Comparison of ENCODE assay signal across 9 cellular contexts in genomic region chr17:3796822-3797170, GRCh38. TPM values are rescaled to one million over a fixed set of nuclear protein-coding genes. Genes with fewer than 3 reads are reported as not detected.
A peak's percentile ranks its signal among the peaks of the same experiment; 100 is the strongest.
DNase-seq lines count a peak whose midpoint lies in the region; ATAC-seq and TF ChIP-seq lines count a peak whose summit lies in the region.
"Had no signal": no experiment of that assay in that cellular context is flagged by ENCODE, and none has a peak within 500 bp of the region (broad histone marks: within the 10 kb centered on the region; RNA-seq: fewer than 3 reads in every experiment).

No MANE protein-coding gene starts in this region.

- H3K36me3 ChIP-seq in GM23338 (ENCODE audit: insufficient read depth) (no peaks in the 10 kb centered on the region), spleen (no peaks in the 10 kb centered on the region)

- WGBS in spleen, 5 donors, result 63 to 70% (median 66%) methylated on average over 9 of the region's 9 CpGs

- intact Hi-C loops in spleen (cut with DNase I; ENCODE audit: low total_unique reads), result no loop called here

- ATAC-seq in activated T-cell treated with anti-CD3 and anti-CD28 coated beads, Interleukin-2, amount 50 U/mL, for 72 hours (replicated peaks in 1 of 2), result peak; percentile 16 to 39
- no peak for ATAC-seq in GM23338
- peak; percentile 23 to 37 (median 28) for ATAC-seq in T-cell (replicated peaks in 1 of 4)
- ATAC-seq in stimulated activated memory B cell treated with anti-CD40 and anti-IgM and Interleukin-4, amounts not matched to agents 10 μg/mL and 1 μg/mL and 100 μg/mL, for 72 hours, result peak; percentile 66

- no peaks in the 10 kb centered on the region for H4K20me1 ChIP-seq in GM23338 (replicated peaks; ENCODE audit: insufficient read depth)

- in situ Hi-C loops in KBM-7 (cut with MboI; ENCODE audit: low pct_unique_long_range_greater_than_20kb, low sequenced_read_pairs), result no loop called here

- peaks cover 16% of the 10 kb centered on the region for H3K27me3 Mint-ChIP-seq in activated T-cell treated with anti-CD3 and anti-CD28 coated beads, Interleukin-2, amount 50 U/mL, for 72 hours (ENCODE audit: low read depth)
- H3K27me3 Mint-ChIP-seq in GM23338 (ENCODE audit: insufficient read depth, low read depth, poor library complexity), result peaks cover 8% of the 10 kb centered on the region
- H3K27me3 Mint-ChIP-seq in T-cell, result no peaks in the 10 kb centered on the region
- no peaks in the 10 kb centered on the region for H3K27me3 Mint-ChIP-seq in stimulated activated memory B cell treated with anti-CD40 and anti-IgM and Interleukin-4, amounts not matched to agents 10 μg/mL and 1 μg/mL and 100 μg/mL, for 72 hours

- H3K9me3 ChIP-seq in spleen, result no peaks in the 10 kb centered on the region

- POLR2A ChIA-PET in T-cell (lab: Charles Lee), result interaction anchor here (0.6 to 0.7 kb wide), 5 partner anchors 26 to 1394 kb away, joined by 4 to 9 read pairs (median 7); partner anchors contain the start of gene HASPIN (in 1 of the 2)

- no peak overlapping the region for H3K27ac Mint-ChIP-seq in activated T-cell treated with anti-CD3 and anti-CD28 coated beads, Interleukin-2, amount 50 U/mL, for 72 hours
- H3K27ac Mint-ChIP-seq in GM23338, result peak overlapping the region; percentile 28; the same call in 1 of the 2 replicates
- peak overlapping the region; percentile 65 to 79 for H3K27ac Mint-ChIP-seq in T-cell
- H3K27ac Mint-ChIP-seq in stimulated activated memory B cell treated with anti-CD40 and anti-IgM and Interleukin-4, amounts not matched to agents 10 μg/mL and 1 μg/mL and 100 μg/mL, for 72 hours, result peak overlapping the region; percentile 99

- CTCF ChIA-PET in T-cell (lab: Charles Lee), result interaction anchor here in 1 of 2 donors (0.6 to 1.6 kb wide), 5 partner anchors 32 to 161 kb away, joined by 3 to 10 read pairs (median 4); partner anchors contain the start of genes CTNS and SHPK

- no peak overlapping the region for H3K4me2 ChIP-seq in GM23338

- H3K4me1 Mint-ChIP-seq in activated T-cell treated with anti-CD3 and anti-CD28 coated beads, Interleukin-2, amount 50 U/mL, for 72 hours (ENCODE audit: low read depth), result peaks cover 59% of the 10 kb centered on the region
- H3K4me1 Mint-ChIP-seq in GM23338 (peaks cover 7% of the 10 kb centered on the region; the same call in 2 of the 3 replicates), T-cell (peaks cover 25 to 49% (median 35%) of the 10 kb centered on the region in 3 donors)
- H3K4me1 Mint-ChIP-seq in stimulated activated memory B cell treated with anti-CD40 and anti-IgM and Interleukin-4, amounts not matched to agents 10 μg/mL and 1 μg/mL and 100 μg/mL, for 72 hours, result peaks cover 69% of the 10 kb centered on the region

- no peaks in the 10 kb centered on the region for H3K4me1 ChIP-seq in GM23338 (ENCODE audit: insufficient read depth)
- H3K4me1 ChIP-seq in spleen, result peaks cover 4 to 62% (median 29%) of the 10 kb centered on the region in 6 donors

- no peak overlapping the region for H3K4me3 ChIP-seq in GM23338
- no peak overlapping the region for H3K4me3 ChIP-seq in spleen
- H3K4me3 ChIP-seq: lung had no signal

- no peaks in the 10 kb centered on the region for H3F3A ChIP-seq in GM23338 (replicated peaks; ENCODE audit: low read depth)

- H3K36me3 Mint-ChIP-seq in activated T-cell treated with anti-CD3 and anti-CD28 coated beads, Interleukin-2, amount 50 U/mL, for 72 hours (ENCODE audit: insufficient read depth in 2 of 2), result no peaks in the 10 kb centered on the region
- no peaks in the 10 kb centered on the region; the same call in 2 of the 3 replicates for H3K36me3 Mint-ChIP-seq in GM23338 (ENCODE audit: low read depth)
- no peaks in the 10 kb centered on the region for H3K36me3 Mint-ChIP-seq in T-cell
- peaks cover 11% of the 10 kb centered on the region for H3K36me3 Mint-ChIP-seq in stimulated activated memory B cell treated with anti-CD40 and anti-IgM and Interleukin-4, amounts not matched to agents 10 μg/mL and 1 μg/mL and 100 μg/mL, for 72 hours

- H3K27ac ChIP-seq in GM23338 (ENCODE audit: low read depth) (no peak overlapping the region), spleen (peak overlapping the region in 2 of 8 donors; percentile 33 to 39)

- no peaks in the 10 kb centered on the region for H3K9me2 ChIP-seq in GM23338 (ENCODE audit: insufficient read depth)

- H3K4me3 Mint-ChIP-seq in activated T-cell treated with anti-CD3 and anti-CD28 coated beads, Interleukin-2, amount 50 U/mL, for 72 hours, result peak overlapping the region; percentile 59 to 66
- H3K4me3 Mint-ChIP-seq in GM23338 (no peak overlapping the region), T-cell (peak overlapping the region; percentile 3 to 26 (median 17))
- H3K4me3 Mint-ChIP-seq in stimulated activated memory B cell treated with anti-CD40 and anti-IgM and Interleukin-4, amounts not matched to agents 10 μg/mL and 1 μg/mL and 100 μg/mL, for 72 hours, result peak overlapping the region; percentile 6

- no peak overlapping the region for H2AFZ ChIP-seq in GM23338

- TF ChIP-seq CTCF in GM23338 (conservative IDR thresholded peaks at IDR 0.05; ENCODE audit: low read depth in 2 of 2) (no peak), spleen (IDR thresholded peaks at IDR 0.05 in 8 of 11, conservative IDR thresholded peaks at IDR 0.05 in 3 of 11) (no peak)

- DNase-seq in activated T-cell treated with anti-CD3 and anti-CD28 coated beads, Interleukin-2, amount 50 U/mL, for 72 hours, result peak in 1 of 2 donors; percentile 18
- DNase-seq in activated T-cell treated with anti-CD3 and anti-CD28 coated beads, Interleukin-2, amount 50 U/mL, for 1 hour, result no peak
- DNase-seq in GM23338 (ENCODE audit: low spot score), result no peak
- DNase-seq in T-cell, result peak in 7 of 34 experiments; percentile 10 to 39 (median 12)
- no peak for DNase-seq in KBM-7
- no peak for DNase-seq in NCI-H1048 (lab: John Stamatoyannopoulos, UW)
- DNase-seq in spleen, result no peak

- no peak for TF ChIP-seq POLR2A in spleen (IDR thresholded peaks at IDR 0.05)

- H3K79me2 ChIP-seq in GM23338 (replicated peaks; ENCODE audit: insufficient read depth), result no peaks in the 10 kb centered on the region

- H3K9me3 Mint-ChIP-seq in activated T-cell treated with anti-CD3 and anti-CD28 coated beads, Interleukin-2, amount 50 U/mL, for 72 hours, result no peaks in the 10 kb centered on the region
- H3K9me3 Mint-ChIP-seq in GM23338 (no peaks in the 10 kb centered on the region), T-cell (no peaks in the 10 kb centered on the region)
- no peaks in the 10 kb centered on the region for H3K9me3 Mint-ChIP-seq in stimulated activated memory B cell treated with anti-CD40 and anti-IgM and Interleukin-4, amounts not matched to agents 10 μg/mL and 1 μg/mL and 100 μg/mL, for 72 hours

- H3K27me3 ChIP-seq in GM23338 (ENCODE audit: insufficient read depth) (no peaks in the 10 kb centered on the region), spleen (replicated peaks in 1 of 7) (no peaks in the 10 kb centered on the region)

TF ChIP-seq in GM23338, 12 proteins besides CTCF, POLR2A, EP300 and RAD21:
- TF ChIP-seq ZNF331 (CRISPR knock-in tag; IDR thresholded peaks at IDR 0.05; ENCODE audit: low read depth), result no peak
- TF ChIP-seq JUNB (IDR thresholded peaks at IDR 0.05; ENCODE audit: unreplicated experiment), result no peak

RNA-seq across cellular contexts. Expression of gene ITGAE, which starts 4.2 kb away (rescaled TPM):
- 10 to 100 TPM; 62.1 to 86.3 TPM for total RNA-seq in activated T-cell treated with anti-CD3 and anti-CD28 coated beads, Interleukin-2, amount 50 U/mL, for 72 hours
- 7.9 and 11.7 TPM in 2 replicates for total RNA-seq in GM23338 (2014; rRNA removed; shearing (Covaris generic))
- 40.3 and 44.9 TPM in 2 replicates for polyA plus RNA-seq in GM23338 (2016; fragmentation: Nextera tagmentation; extraction: Ambion mirVana)
- total RNA-seq in T-cell, result 10 to 100 TPM; 13.0 to 40.0 (median 25.2) TPM
- total RNA-seq in spleen, result 10 to 100 TPM; 20.3 to 31.4 (median 26.3) TPM
- 10 to 100 TPM; 75.2 to 91.1 (median 78.3) TPM for polyA plus RNA-seq in spleen

RNA-seq across cellular contexts. Expression of gene NCBP3, which starts 49.2 kb away (rescaled TPM):
- 10 to 100 TPM; 65.1 to 65.8 TPM for total RNA-seq in activated T-cell treated with anti-CD3 and anti-CD28 coated beads, Interleukin-2, amount 50 U/mL, for 72 hours
- 34.6 and 42.8 TPM in 2 replicates for total RNA-seq in GM23338 (2014; rRNA removed; shearing (Covaris generic))
- polyA plus RNA-seq in GM23338 (2016; fragmentation: Nextera tagmentation; extraction: Ambion mirVana) (28.1 and 35.5 TPM in 2 replicates), spleen (10 to 100 TPM; 13.0 to 22.8 (median 20.6) TPM)
- total RNA-seq in T-cell (10 to 100 TPM; 35.6 to 55.5 (median 46.7) TPM), spleen (10 to 100 TPM; 24.9 to 43.9 (median 39.8) TPM)
